Comparison of ENCODE assay signal across 9 cellular contexts in genomic region chr2:239396881-239397681, GRCh38. TPM values are rescaled to one million over a fixed set of nuclear protein-coding genes. Genes with fewer than 3 reads are reported as not detected.
DNase-seq lines count a peak whose midpoint lies in the region; ATAC-seq and TF ChIP-seq lines count a peak whose summit lies in the region.
"Had no signal": no experiment of that assay in that cellular context is flagged by ENCODE, and none has a peak within 500 bp of the region (broad histone marks: within the 10 kb centered on the region; RNA-seq: fewer than 3 reads in every experiment).

No MANE protein-coding gene starts in this region.

- POLR2A ChIA-PET in CD4-positive, alpha-beta T cell (lab: Charles Lee): interaction anchor here (0.6 to 4.4 kb wide), 6 partner anchors 13 to 129 kb away, joined by 3 to 34 read pairs (median 4); no protein-coding TSS in a partner anchor

- no peaks in the 10 kb centered on the region for H3K36me3 ChIP-seq in lower lobe of right lung
- H3K36me3 ChIP-seq: uterus had no signal

- peak; percentile 31; the same call in 1 of the 2 replicates for TF ChIP-seq RAD21 in Ishikawa (IDR thresholded peaks at IDR 0.05; ENCODE audit: low read depth)

- CTCF ChIA-PET in CD4-positive, alpha-beta T cell (lab: Charles Lee): interaction anchor here (1.0 to 4.2 kb wide), 7 partner anchors 16 to 130 kb away, joined by 4 to 41 read pairs (median 8); no protein-coding TSS in a partner anchor

- H3K4me3 Mint-ChIP-seq in CD4-positive, alpha-beta T cell: peak overlapping the region; percentile 75
- H3K4me3 Mint-ChIP-seq in mesothelial cell of epicardium: no peak overlapping the region

- no peaks in the 10 kb centered on the region for H3K9me3 ChIP-seq in CD4-positive, alpha-beta T cell (ENCODE audit: control insufficient read depth, low read length)
- H3K9me3 ChIP-seq in lower lobe of right lung: no peaks in the 10 kb centered on the region
- H3K9me3 ChIP-seq: uterus had no signal

- H3K4me1 Mint-ChIP-seq in CD4-positive, alpha-beta T cell (ENCODE audit: low read depth): peaks cover 64% of the 10 kb centered on the region
- peaks cover 40% of the 10 kb centered on the region for H3K4me1 Mint-ChIP-seq in mesothelial cell of epicardium

- peak; percentile 20 to 57 (median 40) for DNase-seq in CD4-positive, alpha-beta T cell
- DNase-seq in activated effector memory CD4-positive, alpha-beta T cell treated with Interleukin-2 at 50 U/mL for 16 hours: peak; percentile 24
- DNase-seq in lower lobe of right lung (peak; percentile 58), SIG-M5 treated with dmso at 0.1 percent for 504 hours (lab: John Stamatoyannopoulos, UW; ENCODE audit: unreplicated experiment) (no peak), mesothelial cell of epicardium (ENCODE audit: low spot score in 2 of 2, unreplicated experiment in 2 of 2) (no peak)

- peak; percentile 64 for TF ChIP-seq CTCF in CD4-positive, alpha-beta T cell (IDR thresholded peaks at IDR 0.05)
- no peak for TF ChIP-seq CTCF in lower lobe of right lung (IDR thresholded peaks at IDR 0.05)
- TF ChIP-seq CTCF in mesothelial cell of epicardium (IDR thresholded peaks at IDR 0.05; ENCODE audit: unreplicated experiment): no peak

- H3K27ac Mint-ChIP-seq in CD4-positive, alpha-beta T cell: peak overlapping the region; percentile 84
- H3K27ac Mint-ChIP-seq in mesothelial cell of epicardium: no peak overlapping the region

- no peak overlapping the region for H3K27ac ChIP-seq in CD4-positive, alpha-beta T cell (ENCODE audit: low read depth, low read length)
- H3K27ac ChIP-seq in lower lobe of right lung: no peak overlapping the region

- ATAC-seq in CD4-positive, alpha-beta T cell (ENCODE audit: poor library complexity): no peak
- ATAC-seq in lower lobe of right lung: peak in 1 of 2 donors; percentile 7
- ATAC-seq in HG03378 (IDR thresholded peaks at IDR 0.05; ENCODE audit: unreplicated experiment): no peak
- no peak for ATAC-seq in activated CD4-positive, CD25-positive, alpha-beta regulatory T cell treated with anti-CD3 and anti-CD28 coated beads, Interleukin-2, amount 50 U/mL, for 24 hours

- no peaks in the 10 kb centered on the region for H3K27me3 Mint-ChIP-seq in CD4-positive, alpha-beta T cell
- no peaks in the 10 kb centered on the region for H3K27me3 Mint-ChIP-seq in mesothelial cell of epicardium (ENCODE audit: low read depth)

- peaks cover 34% of the 10 kb centered on the region for H3K4me1 ChIP-seq in lower lobe of right lung

- H3K36me3 Mint-ChIP-seq in CD4-positive, alpha-beta T cell (ENCODE audit: low read depth): peaks cover 15% of the 10 kb centered on the region
- H3K36me3 Mint-ChIP-seq in mesothelial cell of epicardium: no peaks in the 10 kb centered on the region

- H3K9me3 Mint-ChIP-seq in CD4-positive, alpha-beta T cell: no peaks in the 10 kb centered on the region
- no peaks in the 10 kb centered on the region for H3K9me3 Mint-ChIP-seq in mesothelial cell of epicardium

- H3K27me3 ChIP-seq in CD4-positive, alpha-beta T cell (ENCODE audit: control insufficient read depth, insufficient read depth, low read length): no peaks in the 10 kb centered on the region
- H3K27me3 ChIP-seq in lower lobe of right lung (ENCODE audit: low read depth): no peaks in the 10 kb centered on the region
- H3K27me3 ChIP-seq: uterus had no signal

- intact Hi-C loops in CD4-positive, alpha-beta T cell (cut with DNase I, micrococcal nuclease): loop anchor here (1.0 to 5.0 kb wide), 7 partner anchors 70 to 362 kb away; no protein-coding TSS in a partner anchor
- intact Hi-C loops in lower lobe of right lung (cut with DNase I): no loop called here

- TF ChIP-seq EP300 in Ishikawa (IDR thresholded peaks at IDR 0.05; ENCODE audit: borderline replicate concordance): no peak

- no peak overlapping the region for H3K4me3 ChIP-seq in lower lobe of right lung
- H3K4me3 ChIP-seq: uterus had no signal

TF ChIP-seq in Ishikawa, 13 proteins besides CTCF, POLR2A, EP300 and RAD21:
- TF ChIP-seq MAX (IDR thresholded peaks at IDR 0.05) (no peak), CEBPB (IDR thresholded peaks at IDR 0.05) (no peak), CREB1 (IDR thresholded peaks at IDR 0.05; ENCODE audit: low read depth) (no peak)

RNA-seq across cellular contexts. Expression of gene HDAC4, which starts 3.7 kb away (rescaled TPM):
- 10 to 100 TPM; 45.3 to 49.2 TPM for total RNA-seq in CD4-positive, alpha-beta T cell
- total RNA-seq in lower lobe of right lung (44.9 TPM), mesothelial cell of epicardium (45.8 to 59.2 TPM (median 48.9 TPM) in 3 replicates)

Comparison
In these comparisons a context has a peak if more than half of its experiments do, and no peak if none do; other contexts are left out.
1. DNase-seq: peak in CD4-positive, alpha-beta T cell (10 of 10), activated effector memory CD4-positive, alpha-beta T cell treated with Interleukin-2 at 50 U/mL for 16 hours (single experiment) and lower lobe of right lung (single experiment); none in SIG-M5 treated with dmso at 0.1 percent for 504 hours (single experiment) and mesothelial cell of epicardium (0 of 2).